In genomic region chr5:103444333-103445038, GRCh38 we compare ENCODE assay signal across 11 cellular contexts.
A peak's percentile ranks its signal among the peaks of the same experiment; 100 is the strongest.
DNase-seq lines count a peak whose midpoint lies in the region; ATAC-seq, FAIRE-seq and TF ChIP-seq lines count a peak whose summit lies in the region.
"Had no signal": no experiment of that assay in that cellular context is flagged by ENCODE, and none has a peak within 500 bp of the region (broad histone marks: within the 10 kb centered on the region; RNA-seq: fewer than 3 reads in every experiment).

No MANE protein-coding gene starts in this region.

- H3K27me3 ChIP-seq in pancreas = no peaks in the 10 kb centered on the region

- H3K4me3 ChIP-seq in pancreas = no peak overlapping the region

- DNase-seq in pancreas (no peak), GM19240 (ENCODE audit: insufficient read length, low spot score) (no peak), GDM1 (lab: John Stamatoyannopoulos, UW) (no peak), pons (ENCODE audit: low spot score) (no peak)
- DNase-seq: activated CD4-positive, alpha-beta T cell treated with anti-CD3 and anti-CD28 coated beads, Interleukin-2, amount 50 U/mL, for 48 hours; central memory CD4-positive, alpha-beta T cell; NCI-H82; occipital lobe had no signal

- no peaks in the 10 kb centered on the region for H3K9me3 ChIP-seq in pancreas

- no peak for FAIRE-seq in pancreas (lab: Jason Lieb, UNC)

- no peak for TF ChIP-seq CTCF in pancreas (IDR thresholded peaks at IDR 0.05)

- intact Hi-C loops in pancreas (cut with DNase I) = no loop called here

- no peaks in the 10 kb centered on the region for H3K36me3 ChIP-seq in pancreas

- H3K27ac ChIP-seq in pancreas = peak overlapping the region in 2 of 4 donors; percentile 43 to 53

- ATAC-seq in GM19351 (IDR thresholded peaks at IDR 0.05; ENCODE audit: unreplicated experiment) = peak; percentile 80
- peak; percentile 68 for ATAC-seq in HG03045 (IDR thresholded peaks at IDR 0.05; ENCODE audit: unreplicated experiment)
- peak; percentile 52 for ATAC-seq in SK-N-SH treated with all-trans-retinoic acid at 6 μM for 48 hours
- peak in 3 of 4 donors; percentile 73 to 85 (median 81) for ATAC-seq in pancreas

- WGBS in pancreas, 2 donors = 53 to 60% methylated on average over 4 of the region's 4 CpGs

- no peaks in the 10 kb centered on the region for H3K4me1 ChIP-seq in pancreas

TF ChIP-seq in SK-N-SH treated with all-trans-retinoic acid at 6 μM for 48 hours, 23 proteins besides CTCF, POLR2A, EP300 and RAD21:
- TF ChIP-seq ISL1 (CRISPR knock-in tag; IDR thresholded peaks at IDR 0.05) (no peak), OSR1 (CRISPR knock-in tag; IDR thresholded peaks at IDR 0.05) (no peak), BACH2 (CRISPR knock-in tag; IDR thresholded peaks at IDR 0.05; ENCODE audit: borderline replicate concordance) (no peak), CSDC2 (CRISPR knock-in tag; IDR thresholded peaks at IDR 0.05) (no peak), ZFP30 (CRISPR knock-in tag; IDR thresholded peaks at IDR 0.05) (no peak), ZC3H10 (CRISPR knock-in tag; IDR thresholded peaks at IDR 0.05) (no peak), POU6F1 (CRISPR knock-in tag; IDR thresholded peaks at IDR 0.05; ENCODE audit: borderline replicate concordance, low read depth) (no peak), ESRRG (CRISPR knock-in tag; IDR thresholded peaks at IDR 0.05) (no peak), ZNF565 (CRISPR knock-in tag; conservative IDR thresholded peaks at IDR 0.05; ENCODE audit: low read depth) (no peak), RARB (CRISPR knock-in tag; IDR thresholded peaks at IDR 0.05) (no peak), SNAI2 (CRISPR knock-in tag; IDR thresholded peaks at IDR 0.05) (no peak), PATZ1 (CRISPR knock-in tag; IDR thresholded peaks at IDR 0.05; ENCODE audit: borderline replicate concordance) (no peak), TCF4 (CRISPR knock-in tag; IDR thresholded peaks at IDR 0.05; ENCODE audit: borderline replicate concordance) (no peak), ARNTL (CRISPR knock-in tag; IDR thresholded peaks at IDR 0.05; ENCODE audit: borderline replicate concordance, low read depth) (no peak), PPARA (CRISPR knock-in tag; IDR thresholded peaks at IDR 0.05; ENCODE audit: borderline replicate concordance) (no peak), ZNF70 (CRISPR knock-in tag; IDR thresholded peaks at IDR 0.05) (no peak)
- TF ChIP-seq, protein P1, sequence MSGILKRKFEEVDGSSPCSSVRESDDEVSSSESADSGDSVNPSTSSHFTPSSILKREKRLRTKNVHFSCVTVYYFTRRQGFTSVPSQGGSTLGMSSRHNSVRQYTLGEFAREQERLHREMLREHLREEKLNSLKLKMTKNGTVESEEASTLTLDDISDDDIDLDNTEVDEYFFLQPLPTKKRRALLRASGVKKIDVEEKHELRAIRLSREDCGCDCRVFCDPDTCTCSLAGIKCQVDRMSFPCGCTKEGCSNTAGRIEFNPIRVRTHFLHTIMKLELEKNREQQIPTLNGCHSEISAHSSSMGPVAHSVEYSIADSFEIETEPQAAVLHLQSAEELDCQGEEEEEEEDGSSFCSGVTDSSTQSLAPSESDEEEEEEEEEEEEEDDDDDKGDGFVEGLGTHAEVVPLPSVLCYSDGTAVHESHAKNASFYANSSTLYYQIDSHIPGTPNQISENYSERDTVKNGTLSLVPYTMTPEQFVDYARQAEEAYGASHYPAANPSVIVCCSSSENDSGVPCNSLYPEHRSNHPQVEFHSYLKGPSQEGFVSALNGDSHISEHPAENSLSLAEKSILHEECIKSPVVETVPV (CRISPR knock-in tag; IDR thresholded peaks at IDR 0.05) = no peak
- TF ChIP-seq, protein P2, sequence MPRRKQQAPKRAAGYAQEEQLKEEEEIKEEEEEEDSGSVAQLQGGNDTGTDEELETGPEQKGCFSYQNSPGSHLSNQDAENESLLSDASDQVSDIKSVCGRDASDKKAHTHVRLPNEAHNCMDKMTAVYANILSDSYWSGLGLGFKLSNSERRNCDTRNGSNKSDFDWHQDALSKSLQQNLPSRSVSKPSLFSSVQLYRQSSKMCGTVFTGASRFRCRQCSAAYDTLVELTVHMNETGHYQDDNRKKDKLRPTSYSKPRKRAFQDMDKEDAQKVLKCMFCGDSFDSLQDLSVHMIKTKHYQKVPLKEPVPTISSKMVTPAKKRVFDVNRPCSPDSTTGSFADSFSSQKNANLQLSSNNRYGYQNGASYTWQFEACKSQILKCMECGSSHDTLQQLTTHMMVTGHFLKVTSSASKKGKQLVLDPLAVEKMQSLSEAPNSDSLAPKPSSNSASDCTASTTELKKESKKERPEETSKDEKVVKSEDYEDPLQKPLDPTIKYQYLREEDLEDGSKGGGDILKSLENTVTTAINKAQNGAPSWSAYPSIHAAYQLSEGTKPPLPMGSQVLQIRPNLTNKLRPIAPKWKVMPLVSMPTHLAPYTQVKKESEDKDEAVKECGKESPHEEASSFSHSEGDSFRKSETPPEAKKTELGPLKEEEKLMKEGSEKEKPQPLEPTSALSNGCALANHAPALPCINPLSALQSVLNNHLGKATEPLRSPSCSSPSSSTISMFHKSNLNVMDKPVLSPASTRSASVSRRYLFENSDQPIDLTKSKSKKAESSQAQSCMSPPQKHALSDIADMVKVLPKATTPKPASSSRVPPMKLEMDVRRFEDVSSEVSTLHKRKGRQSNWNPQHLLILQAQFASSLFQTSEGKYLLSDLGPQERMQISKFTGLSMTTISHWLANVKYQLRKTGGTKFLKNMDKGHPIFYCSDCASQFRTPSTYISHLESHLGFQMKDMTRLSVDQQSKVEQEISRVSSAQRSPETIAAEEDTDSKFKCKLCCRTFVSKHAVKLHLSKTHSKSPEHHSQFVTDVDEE (CRISPR knock-in tag; IDR thresholded peaks at IDR 0.05) = no peak
- TF ChIP-seq, protein P3, sequence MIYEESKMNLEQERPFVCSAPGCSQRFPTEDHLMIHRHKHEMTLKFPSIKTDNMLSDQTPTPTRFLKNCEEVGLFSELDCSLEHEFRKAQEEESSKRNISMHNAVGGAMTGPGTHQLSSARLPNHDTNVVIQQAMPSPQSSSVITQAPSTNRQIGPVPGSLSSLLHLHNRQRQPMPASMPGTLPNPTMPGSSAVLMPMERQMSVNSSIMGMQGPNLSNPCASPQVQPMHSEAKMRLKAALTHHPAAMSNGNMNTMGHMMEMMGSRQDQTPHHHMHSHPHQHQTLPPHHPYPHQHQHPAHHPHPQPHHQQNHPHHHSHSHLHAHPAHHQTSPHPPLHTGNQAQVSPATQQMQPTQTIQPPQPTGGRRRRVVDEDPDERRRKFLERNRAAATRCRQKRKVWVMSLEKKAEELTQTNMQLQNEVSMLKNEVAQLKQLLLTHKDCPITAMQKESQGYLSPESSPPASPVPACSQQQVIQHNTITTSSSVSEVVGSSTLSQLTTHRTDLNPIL (CRISPR knock-in tag; IDR thresholded peaks at IDR 0.05; ENCODE audit: low read depth) = no peak
TF ChIP-seq in SK-N-SH treated with all-trans-retinoic acid at 6 μM for 48 hours: peak in this region for 0.
